ENCODE assay signal across 9 cellular contexts in the genomic region with DNA sequence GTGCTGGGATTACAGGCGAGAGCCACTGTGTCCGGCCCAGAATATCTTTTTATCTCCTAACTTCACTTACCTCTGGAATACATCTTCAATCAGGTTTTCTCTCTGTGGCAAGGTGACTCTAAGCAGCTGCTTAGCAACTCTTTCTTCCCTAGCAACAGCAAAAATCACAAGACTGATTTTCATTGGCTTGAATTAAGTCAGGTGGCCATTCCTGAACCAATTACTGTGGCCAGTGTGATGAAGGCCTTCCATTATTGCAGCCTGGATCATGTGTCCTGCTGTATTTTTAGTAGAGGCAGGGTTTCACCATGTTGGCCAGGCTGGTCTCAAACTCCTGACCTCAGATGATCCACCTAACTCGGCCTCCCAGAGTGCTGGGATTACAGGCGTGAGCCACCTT. TPM values are rescaled to one million over a fixed set of nuclear protein-coding genes. Genes with fewer than 3 reads are reported as not detected.
DNase-seq lines count a peak whose midpoint lies in the region; ATAC-seq and TF ChIP-seq lines count a peak whose summit lies in the region.
"Had no signal": no experiment of that assay in that cellular context is flagged by ENCODE, and none has a peak within 500 bp of the region (broad histone marks: within the 10 kb centered on the region; RNA-seq: fewer than 3 reads in every experiment).

No MANE protein-coding gene starts in this region.

- H3K9me3 ChIP-seq in prostate gland = no peaks in the 10 kb centered on the region

- no peaks in the 10 kb centered on the region for H3K36me3 ChIP-seq in prostate gland

- H3K27ac ChIP-seq in prostate gland = no peak overlapping the region
- H3K27ac ChIP-seq: skin epidermis had no signal

- no peak overlapping the region for H3K4me3 ChIP-seq in fibroblast of mammary gland (ENCODE audit: control insufficient read depth, low read depth, low read length)
- H3K4me3 ChIP-seq in prostate gland = no peak overlapping the region
- H3K4me3 ChIP-seq: skin epidermis had no signal

- ATAC-seq in HG03159 (IDR thresholded peaks at IDR 0.05; ENCODE audit: unreplicated experiment) (peak; percentile 57), GM21528 (IDR thresholded peaks at IDR 0.05; ENCODE audit: low FRiP score, unreplicated experiment) (no peak), HG02938 (IDR thresholded peaks at IDR 0.05; ENCODE audit: unreplicated experiment) (no peak)

- no peaks in the 10 kb centered on the region for H3K27me3 ChIP-seq in prostate gland (replicated peaks; ENCODE audit: insufficient read depth)

- 94% methylated on average over 4 of the region's 4 CpGs for WGBS in prostate gland

- peak; percentile 94 for DNase-seq in DMS 273 (lab: John Stamatoyannopoulos, UW; ENCODE audit: unreplicated experiment)
- peak; percentile 79 for DNase-seq in RKO (ENCODE audit: low spot score)
- peak; percentile 71 for DNase-seq in fibroblast of mammary gland (ENCODE audit: low read depth)
- no peak for DNase-seq in prostate gland (ENCODE audit: low spot score)
- DNase-seq in amniotic stem cell (lab: John Stamatoyannopoulos, UW) = no peak

- no peak for TF ChIP-seq POLR2A in prostate gland (IDR thresholded peaks at IDR 0.05)

- no peaks in the 10 kb centered on the region for H3K4me1 ChIP-seq in prostate gland (replicated peaks)

- TF ChIP-seq CTCF in fibroblast of mammary gland (conservative IDR thresholded peaks at IDR 0.05; ENCODE audit: control insufficient read depth, insufficient read depth, low read depth, low read length) (no peak), prostate gland (IDR thresholded peaks at IDR 0.05) (no peak)

- intact Hi-C loops in prostate gland (cut with DNase I) = loop anchor here (10.0 kb wide), 1 partner anchor 147 kb away; a partner anchor contains a TSS

RNA-seq across cellular contexts. Expression of a gene that starts 9.0 kb away (rescaled TPM):
- 100 to 1,000 TPM; 160 to 500 TPM for total RNA-seq in prostate gland

RNA-seq across cellular contexts. Expression of a gene that starts 15.5 kb away (rescaled TPM):
- 10 to 100 TPM; 54.6 to 91.6 TPM for total RNA-seq in prostate gland

Comparison
In these comparisons a context has a peak if more than half of its experiments do, and no peak if none do; other contexts are left out.
1. DNase-seq: peak in DMS 273 (single experiment), RKO (single experiment) and fibroblast of mammary gland (single experiment); none in prostate gland (single experiment) and amniotic stem cell (single experiment).